ENCODE assay signal across 1 cellular context in genomic region chr3:32781211-32781968, GRCh38.
TF ChIP-seq lines count a peak whose summit lies in the region.

No MANE protein-coding gene starts in this region.

TF ChIP-seq in HepG2, 621 proteins besides CTCF, POLR2A, EP300 and RAD21 (continued from another document and continues in another):
- 0 out of 2 replicates have a peak, but pooled peaks have one; percentile 29 for TF ChIP-seq POGK (CRISPR knock-in tag; conservative IDR thresholded peaks at IDR 0.05)
- TF ChIP-seq ZNF513 (CRISPR knock-in tag; conservative IDR thresholded peaks at IDR 0.05): no peak
- no peak for TF ChIP-seq JDP2 (CRISPR knock-in tag; IDR thresholded peaks at IDR 0.05; ENCODE audit: borderline replicate concordance)
- no peak for TF ChIP-seq SOX13 (IDR thresholded peaks at IDR 0.05)
- peak in 1 of 2 experiments; percentile 77; a peak in 2 of 4 replicates for TF ChIP-seq SOX13 (CRISPR knock-in tag; conservative IDR thresholded peaks at IDR 0.05 in 1 of 2, IDR thresholded peaks at IDR 0.05 in 1 of 2)
- no peak for TF ChIP-seq ZNF781 (CRISPR knock-in tag; IDR thresholded peaks at IDR 0.05; ENCODE audit: borderline replicate concordance, not compliant biosample characterization)
- peak; percentile 100 for TF ChIP-seq HNRNPK (IDR thresholded peaks at IDR 0.05; ENCODE audit: low read depth, low read length, poor library complexity, severe bottlenecking)
- peak; percentile 81; the same call in 1 of the 2 replicates for TF ChIP-seq HDAC2 (CRISPR knock-in tag; IDR thresholded peaks at IDR 0.05)
- peak; percentile 65 for TF ChIP-seq ZBTB33 (CRISPR knock-in tag; IDR thresholded peaks at IDR 0.05)
- TF ChIP-seq SALL1 (CRISPR knock-in tag; IDR thresholded peaks at IDR 0.05): peak; percentile 79
- peak; percentile 64; the same call in 1 of the 2 replicates for TF ChIP-seq GMEB1 (CRISPR knock-in tag; IDR thresholded peaks at IDR 0.05; ENCODE audit: borderline replicate concordance)
- peak; percentile 61 for TF ChIP-seq THAP11 (CRISPR knock-in tag; IDR thresholded peaks at IDR 0.05)
- peak; percentile 97 for TF ChIP-seq PATZ1 (CRISPR knock-in tag; IDR thresholded peaks at IDR 0.05)
- TF ChIP-seq POGZ (CRISPR knock-in tag; IDR thresholded peaks at IDR 0.05): peak; percentile 87
- TF ChIP-seq MXD3 (CRISPR knock-in tag; IDR thresholded peaks at IDR 0.05): 0 out of 2 replicates have a peak, but pooled peaks have one; percentile 70
- peak; percentile 54; the same call in 1 of the 2 replicates for TF ChIP-seq HIVEP1 (CRISPR knock-in tag; IDR thresholded peaks at IDR 0.05)
- TF ChIP-seq FOSL2 (CRISPR knock-in tag; IDR thresholded peaks at IDR 0.05): peak; percentile 21; the same call in 1 of the 2 replicates
- TF ChIP-seq HMGXB3 (CRISPR knock-in tag; IDR thresholded peaks at IDR 0.05; ENCODE audit: borderline replicate concordance): no peak
- peak; percentile 74 for TF ChIP-seq ZGPAT (CRISPR knock-in tag; IDR thresholded peaks at IDR 0.05)
- peak; percentile 41; the same call in 1 of the 2 replicates for TF ChIP-seq MED13 (CRISPR knock-in tag; IDR thresholded peaks at IDR 0.05)
- TF ChIP-seq FOXJ3 (CRISPR knock-in tag; IDR thresholded peaks at IDR 0.05; ENCODE audit: borderline replicate concordance): no peak
- peak; percentile 30; the same call in 1 of the 2 replicates for TF ChIP-seq IRF2 (CRISPR knock-in tag; IDR thresholded peaks at IDR 0.05)
- TF ChIP-seq SATB2 (CRISPR knock-in tag; IDR thresholded peaks at IDR 0.05): no peak
- peak; percentile 23; the same call in 1 of the 2 replicates for TF ChIP-seq ZNF280B (CRISPR knock-in tag; IDR thresholded peaks at IDR 0.05; ENCODE audit: borderline replicate concordance)
- peak; percentile 61 for TF ChIP-seq ERF (CRISPR knock-in tag; IDR thresholded peaks at IDR 0.05)
- peak; percentile 71 for TF ChIP-seq ZFX (CRISPR knock-in tag; IDR thresholded peaks at IDR 0.05; ENCODE audit: low read depth)
- TF ChIP-seq ATF1 (CRISPR knock-in tag; IDR thresholded peaks at IDR 0.05): no peak
- no peak; the same call in 1 of the 2 replicates for TF ChIP-seq ZNF331 (CRISPR knock-in tag; IDR thresholded peaks at IDR 0.05)
- peak; percentile 85 for TF ChIP-seq ISL2 (CRISPR knock-in tag; IDR thresholded peaks at IDR 0.05)
- no peak for TF ChIP-seq DR1 (CRISPR knock-in tag; IDR thresholded peaks at IDR 0.05)
- TF ChIP-seq BHLHE40 (IDR thresholded peaks at IDR 0.05; ENCODE audit: low read length): peak; percentile 43; the same call in 1 of the 2 replicates
- peak; percentile 44 for TF ChIP-seq RBM39 (IDR thresholded peaks at IDR 0.05; ENCODE audit: low read depth, low read length, poor library complexity, severe bottlenecking)
- TF ChIP-seq PRDM15 (CRISPR knock-in tag; IDR thresholded peaks at IDR 0.05): no peak
- peak; percentile 23; the same call in 1 of the 2 replicates for TF ChIP-seq LBX2 (CRISPR knock-in tag; IDR thresholded peaks at IDR 0.05; ENCODE audit: borderline replicate concordance)
